22 cellular contexts compared by ENCODE assay signal in the genomic region with DNA sequence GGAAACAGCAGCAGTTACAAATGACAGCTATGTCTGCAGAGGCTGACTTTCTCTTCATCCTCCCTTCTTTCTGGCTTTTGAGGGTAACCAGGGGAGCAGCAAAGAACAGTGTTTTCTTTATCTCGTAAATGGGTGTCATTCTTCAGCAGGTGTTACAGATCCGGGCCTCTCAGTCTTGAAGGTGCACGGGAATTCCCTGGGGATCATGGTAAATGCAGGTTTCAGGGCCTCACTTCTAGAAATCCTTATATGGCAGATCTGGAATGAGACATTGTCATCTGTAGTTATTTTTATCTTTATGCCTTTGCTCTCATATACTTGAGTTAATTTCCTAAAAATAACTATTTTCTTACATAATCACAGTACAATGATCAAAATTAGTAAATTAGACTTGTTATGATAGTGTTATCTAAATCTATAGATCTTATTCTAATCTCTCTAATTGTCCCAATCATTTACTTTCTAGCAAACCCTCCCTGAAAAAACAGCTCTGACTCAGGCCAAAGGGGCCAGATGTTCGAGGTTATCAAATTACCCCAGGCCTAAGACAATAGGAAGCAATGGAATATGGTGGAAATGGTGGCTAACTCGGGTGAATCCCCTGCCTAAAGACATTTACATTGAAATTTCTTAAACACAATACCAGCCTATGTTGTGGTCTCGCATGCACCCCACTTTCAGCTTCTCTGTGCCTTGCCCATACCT.
DNase-seq lines count a peak whose midpoint lies in the region; FAIRE-seq and TF ChIP-seq lines count a peak whose summit lies in the region.
"Had no signal": no experiment of that assay in that cellular context is flagged by ENCODE, and none has a peak within 500 bp of the region (broad histone marks: within the 10 kb centered on the region; RNA-seq: fewer than 3 reads in every experiment).

No MANE protein-coding gene starts in this region.

- no peaks in the 10 kb centered on the region for H4K20me1 ChIP-seq in astrocyte (ENCODE audit: insufficient read depth, low read length)

- no peak overlapping the region for H3K4me3 Mint-ChIP-seq in astrocyte (ENCODE audit: unreplicated experiment)
- H3K4me3 Mint-ChIP-seq: activated naive CD4-positive, alpha-beta T cell treated with anti-CD3 and anti-CD28 coated beads for 36 hours; CD14-positive monocyte; mesothelial cell of epicardium; natural killer cell; stimulated activated naive CD8-positive, alpha-beta T cell treated with anti-CD3 and anti-CD28 coated beads, Interleukin-15, amount 100 ng/mL, for 72 hours had no signal

- peaks cover 3% of the 10 kb centered on the region for H3K9me3 ChIP-seq in astrocyte (ENCODE audit: insufficient read depth, low read depth, low read length)
- H3K9me3 ChIP-seq in parathyroid adenoma (ENCODE audit: control insufficient read depth, low read length) = no peaks in the 10 kb centered on the region
- H3K9me3 ChIP-seq in WERI-Rb-1 (ENCODE audit: severe bottlenecking) = no peaks in the 10 kb centered on the region
- H3K9me3 ChIP-seq: breast epithelium, colonic mucosa, thyroid gland had no signal

- no peak overlapping the region for H3K4me2 ChIP-seq in astrocyte (ENCODE audit: low read length)
- peak overlapping the region; percentile 49 for H3K4me2 ChIP-seq in parathyroid adenoma (ENCODE audit: low read length)
- H3K4me2 ChIP-seq: hepatocyte had no signal

- no peak overlapping the region for H3K27ac ChIP-seq in astrocyte (ENCODE audit: low read depth, low read length)
- no peak overlapping the region for H3K27ac ChIP-seq in parathyroid adenoma
- no peak overlapping the region for H3K27ac ChIP-seq in WERI-Rb-1
- H3K27ac ChIP-seq: breast epithelium, colonic mucosa, hepatocyte, thyroid gland had no signal

- TF ChIP-seq CTCF in GM12865 (IDR thresholded peaks at IDR 0.05; ENCODE audit: insufficient read depth, low read depth, low read length, missing control alignments) (no peak), astrocyte (IDR thresholded peaks at IDR 0.05; ENCODE audit: insufficient read depth, low read depth, low read length) (no peak), parathyroid adenoma (IDR thresholded peaks at IDR 0.05) (no peak), GM20000 (IDR thresholded peaks at IDR 0.05; ENCODE audit: extremely low read depth, missing control alignments) (no peak), WERI-Rb-1 (IDR thresholded peaks at IDR 0.05; ENCODE audit: low read depth, low read length) (no peak)

- H3K4me1 Mint-ChIP-seq in astrocyte (ENCODE audit: low read depth, unreplicated experiment) = peaks cover 15% of the 10 kb centered on the region
- H3K4me1 Mint-ChIP-seq: CD14-positive monocyte; natural killer cell; stimulated activated naive CD8-positive, alpha-beta T cell treated with anti-CD3 and anti-CD28 coated beads, Interleukin-15, amount 100 ng/mL, for 72 hours had no signal

- H3K4me3 ChIP-seq in GM12865 (ENCODE audit: low read depth, low read length) (no peak overlapping the region), astrocyte (ENCODE audit: insufficient read depth, low read depth, low read length) (no peak overlapping the region), parathyroid adenoma (ENCODE audit: low read depth, low read length) (no peak overlapping the region), WERI-Rb-1 (ENCODE audit: low read depth, low read length) (no peak overlapping the region)
- H3K4me3 ChIP-seq: breast epithelium, colonic mucosa, hepatocyte, thyroid gland had no signal

- H3K27me3 ChIP-seq in astrocyte (ENCODE audit: insufficient read depth, low read length) = no peaks in the 10 kb centered on the region
- no peaks in the 10 kb centered on the region for H3K27me3 ChIP-seq in parathyroid adenoma (ENCODE audit: control insufficient read depth, insufficient read depth, low read length)
- no peaks in the 10 kb centered on the region for H3K27me3 ChIP-seq in WERI-Rb-1 (ENCODE audit: insufficient read depth, low read depth, severe bottlenecking)
- H3K27me3 ChIP-seq: breast epithelium, colonic mucosa, hepatocyte, thyroid gland had no signal

- H3K4me1 ChIP-seq in astrocyte (ENCODE audit: insufficient read depth, low read length) (no peaks in the 10 kb centered on the region), parathyroid adenoma (peaks cover 6% of the 10 kb centered on the region)
- H3K4me1 ChIP-seq: breast epithelium, colonic mucosa, thyroid gland had no signal

- H3K27ac Mint-ChIP-seq in astrocyte (ENCODE audit: unreplicated experiment) = peak overlapping the region; percentile 62
- H3K27ac Mint-ChIP-seq: activated naive CD4-positive, alpha-beta T cell treated with anti-CD3 and anti-CD28 coated beads for 36 hours; CD14-positive monocyte; mesothelial cell of epicardium; natural killer cell; stimulated activated naive CD8-positive, alpha-beta T cell treated with anti-CD3 and anti-CD28 coated beads, Interleukin-15, amount 100 ng/mL, for 72 hours had no signal

- no peaks in the 10 kb centered on the region for H3K36me3 Mint-ChIP-seq in astrocyte (ENCODE audit: low read depth, unreplicated experiment)
- H3K36me3 Mint-ChIP-seq: CD14-positive monocyte, mesothelial cell of epicardium, natural killer cell had no signal

- H3K36me3 ChIP-seq in astrocyte (ENCODE audit: insufficient read depth, low read length) (no peaks in the 10 kb centered on the region), parathyroid adenoma (ENCODE audit: control insufficient read depth, insufficient read depth, low read length) (no peaks in the 10 kb centered on the region), WERI-Rb-1 (no peaks in the 10 kb centered on the region)
- H3K36me3 ChIP-seq: breast epithelium, colonic mucosa, thyroid gland had no signal

- H3K9ac ChIP-seq in astrocyte (ENCODE audit: low read length) (no peak overlapping the region), parathyroid adenoma (no peak overlapping the region)

- H3K27me3 Mint-ChIP-seq in astrocyte (ENCODE audit: low read depth, unreplicated experiment) = peaks cover 3% of the 10 kb centered on the region
- H3K27me3 Mint-ChIP-seq: stimulated activated naive CD8-positive, alpha-beta T cell treated with anti-CD3 and anti-CD28 coated beads, Interleukin-15, amount 100 ng/mL, for 72 hours had no signal

- H3K9me3 Mint-ChIP-seq in astrocyte (ENCODE audit: unreplicated experiment) = peaks cover 4% of the 10 kb centered on the region
- H3K9me3 Mint-ChIP-seq: mesothelial cell of epicardium, natural killer cell had no signal

- H3K79me2 ChIP-seq in astrocyte (ENCODE audit: insufficient read depth, low read length) (no peaks in the 10 kb centered on the region), parathyroid adenoma (no peaks in the 10 kb centered on the region)
- H3K79me2 ChIP-seq: hepatocyte had no signal

- DNase-seq in GM12865 (ENCODE audit: low read depth) (peak; percentile 35), NCI-H146 (lab: John Stamatoyannopoulos, UW) (peak; percentile 44), astrocyte (ENCODE audit: low read depth) (no peak), GM20000 (ENCODE audit: low spot score) (no peak), WERI-Rb-1 (no peak), NCI-H748 treated with DMSO at 0.1 percent for 48 hours (lab: John Stamatoyannopoulos, UW) (no peak)
- DNase-seq: activated CD4-positive, alpha-beta T cell treated with anti-CD3 and anti-CD28 coated beads, Interleukin-2, amount 50 U/mL, for 1 hour; activated naive CD4-positive, alpha-beta T cell treated with anti-CD3 and anti-CD28 coated beads for 36 hours; colonic mucosa; foreskin melanocyte; H7; natural killer cell; NCI-H1105; NCI-H2081 treated with DMSO at 0.1 percent for 48 hours; NCI-H526 treated with DMSO at 0.1 percent for 48 hours; stimulated activated naive CD8-positive, alpha-beta T cell treated with anti-CD3 and anti-CD28 coated beads, Interleukin-15, amount 100 ng/mL, for 72 hours; thyroid gland had no signal

- H2AFZ ChIP-seq in astrocyte (ENCODE audit: low read depth, low read length) (no peak overlapping the region), parathyroid adenoma (peak overlapping the region; percentile 70)
- H2AFZ ChIP-seq: hepatocyte had no signal

- no peak for FAIRE-seq in astrocyte (lab: Jason Lieb, UNC)

Comparison
In these comparisons a context has a peak if more than half of its experiments do, and no peak if none do; other contexts are left out.
1. DNase-seq: peak in GM12865 (single experiment) and NCI-H146 (single experiment); none in astrocyte (single experiment), GM20000 (single experiment), WERI-Rb-1 (single experiment) and NCI-H748 treated with DMSO at 0.1 percent for 48 hours (single experiment).